8 cellular contexts compared by ENCODE assay signal in genomic region chr15:70259030-70259424, GRCh38.
A peak's percentile ranks its signal among the peaks of the same experiment; 100 is the strongest.
DNase-seq lines count a peak whose midpoint lies in the region; ATAC-seq, FAIRE-seq and TF ChIP-seq lines count a peak whose summit lies in the region.

No MANE protein-coding gene starts in this region.

- H3K4me3 Mint-ChIP-seq in stimulated activated naive CD8-positive, alpha-beta T cell treated with anti-CD3 and anti-CD28 coated beads, Interleukin-15, Interleukin-2, amounts not matched to agents 100 ng/mL and 50 ng/mL, for 24 hours = peak overlapping the region; percentile 53
- H3K4me3 Mint-ChIP-seq in stimulated activated naive B cell treated with anti-CD40 and anti-IgM and Interleukin-4, amounts not matched to agents 10 μg/mL and 1 μg/mL and 100 μg/mL, for 72 hours = peak overlapping the region; percentile 53 to 68

- no peak for DNase-seq in stimulated activated naive CD8-positive, alpha-beta T cell treated with anti-CD3 and anti-CD28 coated beads, Interleukin-15, Interleukin-2, amounts not matched to agents 100 U/mL and 50 U/mL, for 24 hours
- DNase-seq in SJCRH30 (peak; percentile 68 to 74), brain microvascular endothelial cell (peak; percentile 62), lower lobe of right lung (peak; percentile 83), NCI-H69 (lab: John Stamatoyannopoulos, UW) (no peak), D721Med (ENCODE audit: insufficient read length, low spot score) (no peak)
- DNase-seq in stimulated activated naive B cell treated with anti-CD40 and anti-IgM and Interleukin-4, amounts not matched to agents 10 μg/mL and 1 μg/mL and 100 μg/mL, for 72 hours = no peak

- in situ Hi-C loops in brain microvascular endothelial cell (cut with HindIII; ENCODE audit: low pct_ligation_motif_present, low sequenced_read_pairs) = no loop called here

- H3K9me3 ChIP-seq in SJCRH30 (replicated peaks) = no peaks in the 10 kb centered on the region
- no peaks in the 10 kb centered on the region for H3K9me3 ChIP-seq in lower lobe of right lung

- H3K27me3 Mint-ChIP-seq in stimulated activated naive CD8-positive, alpha-beta T cell treated with anti-CD3 and anti-CD28 coated beads, Interleukin-15, Interleukin-2, amounts not matched to agents 100 ng/mL and 50 ng/mL, for 24 hours = peaks cover 10% of the 10 kb centered on the region
- H3K27me3 Mint-ChIP-seq in stimulated activated naive B cell treated with anti-CD40 and anti-IgM and Interleukin-4, amounts not matched to agents 10 μg/mL and 1 μg/mL and 100 μg/mL, for 72 hours = peaks cover 7 to 13% of the 10 kb centered on the region in 2 donors

- no peaks in the 10 kb centered on the region for H3K9me3 Mint-ChIP-seq in stimulated activated naive CD8-positive, alpha-beta T cell treated with anti-CD3 and anti-CD28 coated beads, Interleukin-15, Interleukin-2, amounts not matched to agents 100 ng/mL and 50 ng/mL, for 24 hours
- H3K9me3 Mint-ChIP-seq in stimulated activated naive B cell treated with anti-CD40 and anti-IgM and Interleukin-4, amounts not matched to agents 10 μg/mL and 1 μg/mL and 100 μg/mL, for 72 hours = no peaks in the 10 kb centered on the region

- H3K27me3 ChIP-seq in SJCRH30 = peaks cover 5% of the 10 kb centered on the region; the same call in 1 of the 2 replicates
- peaks cover 5% of the 10 kb centered on the region for H3K27me3 ChIP-seq in brain microvascular endothelial cell (replicated peaks)
- no peaks in the 10 kb centered on the region for H3K27me3 ChIP-seq in lower lobe of right lung (ENCODE audit: low read depth)

- ATAC-seq in stimulated activated naive CD8-positive, alpha-beta T cell treated with anti-CD3 and anti-CD28 coated beads, Interleukin-15, Interleukin-2, amounts not matched to agents 100 U/mL and 50 U/mL, for 24 hours = no peak
- ATAC-seq in lower lobe of right lung = peak; percentile 52 to 68
- ATAC-seq in stimulated activated naive B cell treated with anti-CD40 and anti-IgM and Interleukin-4, amounts not matched to agents 10 μg/mL and 1 μg/mL and 100 μg/mL, for 72 hours (replicated peaks) = peak; percentile 13 to 25

- H3K4me1 ChIP-seq in SJCRH30 (peaks cover 9% of the 10 kb centered on the region; the same call in 1 of the 2 replicates), lower lobe of right lung (peaks cover 38% of the 10 kb centered on the region)

- H3K27ac Mint-ChIP-seq in stimulated activated naive CD8-positive, alpha-beta T cell treated with anti-CD3 and anti-CD28 coated beads, Interleukin-15, Interleukin-2, amounts not matched to agents 100 ng/mL and 50 ng/mL, for 24 hours = peak overlapping the region; percentile 52
- peak overlapping the region; percentile 48 for H3K27ac Mint-ChIP-seq in stimulated activated naive B cell treated with anti-CD40 and anti-IgM and Interleukin-4, amounts not matched to agents 10 μg/mL and 1 μg/mL and 100 μg/mL, for 72 hours

- H3K4me3 ChIP-seq in SJCRH30 (no peak overlapping the region), brain microvascular endothelial cell (ENCODE audit: low read depth, low read length) (no peak overlapping the region), lower lobe of right lung (no peak overlapping the region)

- H3K36me3 Mint-ChIP-seq in stimulated activated naive CD8-positive, alpha-beta T cell treated with anti-CD3 and anti-CD28 coated beads, Interleukin-15, Interleukin-2, amounts not matched to agents 100 ng/mL and 50 ng/mL, for 24 hours (ENCODE audit: low read depth) = no peaks in the 10 kb centered on the region
- no peaks in the 10 kb centered on the region for H3K36me3 Mint-ChIP-seq in stimulated activated naive B cell treated with anti-CD40 and anti-IgM and Interleukin-4, amounts not matched to agents 10 μg/mL and 1 μg/mL and 100 μg/mL, for 72 hours

- H3K36me3 ChIP-seq in SJCRH30 (no peaks in the 10 kb centered on the region), brain microvascular endothelial cell (replicated peaks) (no peaks in the 10 kb centered on the region), lower lobe of right lung (no peaks in the 10 kb centered on the region)

- intact Hi-C loops in lower lobe of right lung (cut with DNase I) = no loop called here

- no peak for FAIRE-seq in D721Med (lab: Jason Lieb, UNC)

- TF ChIP-seq CTCF in brain microvascular endothelial cell (IDR thresholded peaks at IDR 0.05; ENCODE audit: low read depth, low read length, missing control alignments) (no peak), lower lobe of right lung (IDR thresholded peaks at IDR 0.05) (no peak), D721Med (IDR thresholded peaks at IDR 0.05; ENCODE audit: insufficient read depth, missing control alignments) (no peak)

- no peak overlapping the region for H3K27ac ChIP-seq in SJCRH30
- H3K27ac ChIP-seq in brain microvascular endothelial cell = no peak overlapping the region
- no peak overlapping the region for H3K27ac ChIP-seq in lower lobe of right lung

- H3K4me1 Mint-ChIP-seq in stimulated activated naive CD8-positive, alpha-beta T cell treated with anti-CD3 and anti-CD28 coated beads, Interleukin-15, Interleukin-2, amounts not matched to agents 100 ng/mL and 50 ng/mL, for 24 hours (ENCODE audit: low read depth) = peaks cover 59% of the 10 kb centered on the region
- H3K4me1 Mint-ChIP-seq in stimulated activated naive B cell treated with anti-CD40 and anti-IgM and Interleukin-4, amounts not matched to agents 10 μg/mL and 1 μg/mL and 100 μg/mL, for 72 hours = peaks cover 56 to 64% of the 10 kb centered on the region in 2 donors

Comparison
In these comparisons a context has a peak if more than half of its experiments do, and no peak if none do; other contexts are left out.
1. DNase-seq: peak in SJCRH30 (2 of 2), brain microvascular endothelial cell (single experiment) and lower lobe of right lung (single experiment); none in stimulated activated naive CD8-positive, alpha-beta T cell treated with anti-CD3 and anti-CD28 coated beads, Interleukin-15, Interleukin-2, amounts not matched to agents 100 U/mL and 50 U/mL, for 24 hours (single experiment), stimulated activated naive B cell treated with anti-CD40 and anti-IgM and Interleukin-4, amounts not matched to agents 10 μg/mL and 1 μg/mL and 100 μg/mL, for 72 hours (single experiment), NCI-H69 (single experiment) and D721Med (single experiment).